Comparison of ENCODE assay signal across 10 cellular contexts in the genomic region with DNA sequence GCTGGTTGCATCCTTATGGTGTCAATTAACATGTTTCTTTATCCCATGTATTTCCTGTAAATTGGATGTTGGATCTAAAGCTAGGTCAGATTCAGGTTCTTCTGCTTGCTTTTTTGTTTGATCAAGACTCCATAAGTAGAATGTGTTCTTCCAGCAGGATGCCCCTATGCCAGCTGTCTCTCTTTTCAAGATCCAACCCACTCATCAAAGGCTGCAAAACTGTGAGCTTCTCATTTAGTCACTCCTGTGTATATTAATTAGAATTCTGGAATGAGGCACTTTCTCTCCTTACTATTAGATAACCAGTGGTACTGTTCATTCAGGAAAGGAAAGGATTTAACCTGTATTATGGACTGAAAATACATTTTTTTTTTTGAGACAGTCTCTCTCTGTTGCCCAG. TPM values are rescaled to one million over a fixed set of nuclear protein-coding genes. Genes with fewer than 3 reads are reported as not detected.
"Had no signal": no experiment of that assay in that cellular context is flagged by ENCODE, and none has a peak within 500 bp of the region (broad histone marks: within the 10 kb centered on the region; RNA-seq: fewer than 3 reads in every experiment).

No MANE protein-coding gene starts in this region.

RNA-seq across cellular contexts. Expression of a gene that starts 38.2 kb away (rescaled TPM):
- total RNA-seq: osteoblast, right atrium auricular region had no signal
- polyA plus RNA-seq: naive thymus-derived CD4-positive, alpha-beta T cell; neural cell; ovary; psoas muscle; spleen; stomach; thymus; urinary bladder had no signal

RNA-seq across cellular contexts. Expression of a gene that starts 46.5 kb away (rescaled TPM):
- total RNA-seq: naive thymus-derived CD4-positive, alpha-beta T cell had no signal
